9 cellular contexts compared by ENCODE assay signal in the genomic region with DNA sequence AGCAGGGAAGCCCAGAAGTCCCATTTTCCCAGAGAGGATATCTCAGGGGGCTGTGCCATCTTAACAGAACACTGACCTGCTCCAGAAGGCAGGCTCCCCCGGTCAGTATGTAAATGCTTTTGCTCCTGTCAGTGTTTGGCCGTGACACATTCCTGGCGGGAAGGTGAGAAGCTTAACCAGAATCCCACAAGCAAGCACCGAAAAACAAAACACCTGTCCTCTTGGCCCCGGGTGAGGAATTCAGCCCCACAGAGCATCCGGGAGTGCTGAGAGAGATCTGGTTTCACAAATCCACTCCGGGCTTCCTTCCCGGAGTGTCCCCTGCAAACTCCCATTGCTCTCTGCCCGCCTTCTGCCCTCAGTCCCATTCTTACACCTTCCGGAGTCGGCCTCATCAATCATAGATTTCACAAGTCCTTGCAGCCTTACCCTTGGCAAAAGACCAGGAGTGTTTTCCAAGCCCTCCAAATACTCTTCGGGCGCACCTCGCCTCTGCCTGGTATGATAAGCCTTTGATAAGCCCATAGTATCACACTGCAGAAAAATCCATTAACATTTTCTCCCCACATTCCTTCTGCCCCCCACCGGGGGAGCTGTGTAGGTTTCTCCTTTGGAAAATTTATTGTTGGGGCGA. TPM values are rescaled to one million over a fixed set of nuclear protein-coding genes. Genes with fewer than 3 reads are reported as not detected.
DNase-seq lines count a peak whose midpoint lies in the region; ATAC-seq and TF ChIP-seq lines count a peak whose summit lies in the region.
"Had no signal": no experiment of that assay in that cellular context is flagged by ENCODE, and none has a peak within 500 bp of the region (broad histone marks: within the 10 kb centered on the region; RNA-seq: fewer than 3 reads in every experiment).

No MANE protein-coding gene starts in this region.

- intact Hi-C loops in gastrocnemius medialis (cut with DNase I; ENCODE audit: low total_unique reads), result no loop called here

- in situ Hi-C loops in gastrocnemius medialis (cut with MboI; ENCODE audit: low sequenced_read_pairs in 4 of 4), result no loop called here

- H3K27me3 ChIP-seq in gastrocnemius medialis, result no peaks in the 10 kb centered on the region

- no peak for ATAC-seq in stimulated activated naive CD8-positive, alpha-beta T cell treated with anti-CD3 and anti-CD28 coated beads, Interleukin-15, Interleukin-2, amounts not matched to agents 100 U/mL and 50 U/mL, for 24 hours
- no peak for ATAC-seq in gastrocnemius medialis
- ATAC-seq: activated naive CD4-positive, alpha-beta T cell treated with anti-CD3 and anti-CD28 coated beads, Interleukin-2, amount 50 U/mL, for 72 hours had no signal

- H3K36me3 ChIP-seq in gastrocnemius medialis, result peaks cover 0 to 22% of the 10 kb centered on the region in 2 donors

- H3K4me1 ChIP-seq in gastrocnemius medialis, result peaks cover 0 to 8% of the 10 kb centered on the region in 2 donors

- no peak overlapping the region for H3K4me3 ChIP-seq in GM12864 (ENCODE audit: low read depth, low read length)
- H3K4me3 ChIP-seq in fibroblast of the aortic adventitia (ENCODE audit: low read depth, low read length), result no peak overlapping the region
- H3K4me3 ChIP-seq in retinal pigment epithelial cell (ENCODE audit: low read length), result no peak overlapping the region
- H3K4me3 ChIP-seq in gastrocnemius medialis, result no peak overlapping the region
- no peak overlapping the region for H3K4me3 ChIP-seq in foreskin fibroblast (ENCODE audit: low read depth in 1 of 2, low read length in 2 of 2)

- H3K9me3 ChIP-seq in gastrocnemius medialis, result no peaks in the 10 kb centered on the region

- H3K27ac ChIP-seq in gastrocnemius medialis, result no peak overlapping the region

- no peak for TF ChIP-seq POLR2A in gastrocnemius medialis (IDR thresholded peaks at IDR 0.05)

- DNase-seq in GM12864 (ENCODE audit: low read depth) (no peak), SW480 (ENCODE audit: low spot score) (peak; percentile 83), fibroblast of the aortic adventitia (ENCODE audit: low read depth) (no peak), retinal pigment epithelial cell (ENCODE audit: low read depth) (peak; percentile 76), gastrocnemius medialis (no peak), foreskin fibroblast (no peak)
- no peak for DNase-seq in stimulated activated naive CD8-positive, alpha-beta T cell treated with anti-CD3 and anti-CD28 coated beads, Interleukin-15, Interleukin-2, amounts not matched to agents 100 U/mL and 50 U/mL, for 24 hours
- DNase-seq in activated CD8-positive, alpha-beta memory T cell treated with anti-CD3 and anti-CD28 coated beads, Interleukin-2, amount 50 U/mL, for 4 hours, result no peak

- peak; percentile 27 for TF ChIP-seq CTCF in GM12864 (IDR thresholded peaks at IDR 0.05; ENCODE audit: low read depth, low read length, missing control alignments)
- TF ChIP-seq CTCF in fibroblast of the aortic adventitia (IDR thresholded peaks at IDR 0.05; ENCODE audit: insufficient read depth, low read length), result peak; percentile 16
- peak; percentile 40 for TF ChIP-seq CTCF in retinal pigment epithelial cell (conservative IDR thresholded peaks at IDR 0.05; ENCODE audit: low read depth, low read length)
- TF ChIP-seq CTCF in gastrocnemius medialis (IDR thresholded peaks at IDR 0.05 in 4 of 5, conservative IDR thresholded peaks at IDR 0.05 in 1 of 5), result no peak
- no peak for TF ChIP-seq CTCF in foreskin fibroblast (IDR thresholded peaks at IDR 0.05; ENCODE audit: low read depth, low read length)

RNA-seq across cellular contexts. Expression of a gene that starts 12.2 kb away (rescaled TPM):
- total RNA-seq in fibroblast of the aortic adventitia (ENCODE audit: low replicate concordance), result 864 and 1,097 TPM in 2 replicates
- total RNA-seq in gastrocnemius medialis, result 10 to 100 TPM; 21.8 to 62.8 (median 44.1) TPM

RNA-seq across cellular contexts. Expression of a gene that starts 23.2 kb away (rescaled TPM):
- total RNA-seq in fibroblast of the aortic adventitia (ENCODE audit: low replicate concordance) (15.5 and 99.9 TPM in 2 replicates), gastrocnemius medialis (10 to 100 TPM in 1 of 4 donors, 1 to 10 TPM in 3; 8.3 to 12.1 (median 9.2) TPM)

RNA-seq across cellular contexts. Expression of a gene that starts 55.0 kb away (rescaled TPM):
- total RNA-seq in fibroblast of the aortic adventitia (ENCODE audit: low replicate concordance) (not detected in 2 replicates), gastrocnemius medialis (not detected)

Comparison
In these comparisons a context has a peak if more than half of its experiments do, and no peak if none do; other contexts are left out.
1. DNase-seq: peak in SW480 (single experiment) and retinal pigment epithelial cell (single experiment); none in GM12864 (single experiment), fibroblast of the aortic adventitia (single experiment), stimulated activated naive CD8-positive, alpha-beta T cell treated with anti-CD3 and anti-CD28 coated beads, Interleukin-15, Interleukin-2, amounts not matched to agents 100 U/mL and 50 U/mL, for 24 hours (single experiment), gastrocnemius medialis (0 of 2), activated CD8-positive, alpha-beta memory T cell treated with anti-CD3 and anti-CD28 coated beads, Interleukin-2, amount 50 U/mL, for 4 hours (single experiment) and foreskin fibroblast (0 of 2).
2. CTCF ChIP-seq: peak in GM12864 (single experiment), fibroblast of the aortic adventitia (single experiment) and retinal pigment epithelial cell (single experiment); none in gastrocnemius medialis (0 of 5) and foreskin fibroblast (single experiment).
3. RNA of a gene that starts 12.2 kb away (total RNA-seq): 864 to 1,097 TPM in fibroblast of the aortic adventitia; 21.8 to 62.8 TPM in gastrocnemius medialis; every median in the first group is over 10 times any median in the second.